ENCODE assay signal across 8 cellular contexts in genomic region chr9:88388203-88388885, GRCh38. TPM values are rescaled to one million over a fixed set of nuclear protein-coding genes. Genes with fewer than 3 reads are reported as not detected.
A peak's percentile ranks its signal among the peaks of the same experiment; 100 is the strongest.
DNase-seq lines count a peak whose midpoint lies in the region; ATAC-seq, FAIRE-seq and TF ChIP-seq lines count a peak whose summit lies in the region.

Gene SPIN1 (plus strand): TSS chr9:88388444. CDS start chr9:88426540, 38,096 bp downstream.

- CTCF ChIA-PET in WTC11 (lab: Charles Lee), result interaction anchor here (1.0 to 1.4 kb wide), 2 partner anchors 9 to 78 kb away, joined by 3 to 6 read pairs; no protein-coding TSS in a partner anchor

- POLR2A ChIA-PET in WTC11 (lab: Charles Lee), result interaction anchor here (1.1 kb wide), 1 partner anchor 9 kb away, joined by 4 read pairs; no protein-coding TSS in a partner anchor

- peak within 1 kb of the TSS; percentile 96 for H3K27ac Mint-ChIP-seq in WTC11

- TF ChIP-seq POLR2A in GM18505 (IDR thresholded peaks at IDR 0.05; ENCODE audit: borderline replicate concordance, extremely low read depth, insufficient read depth, insufficient read length), result peak; percentile 52

- peaks cover 59% of the 10 kb centered on the region for H3K4me1 Mint-ChIP-seq in WTC11

- H3K27me3 Mint-ChIP-seq in WTC11 (ENCODE audit: low read depth), result no peaks in the 10 kb centered on the region

- H3K4me3 Mint-ChIP-seq in WTC11, result peak within 1 kb of the TSS; percentile 94

- no peaks in the 10 kb centered on the region for H3K9me3 Mint-ChIP-seq in WTC11

- peaks cover 17% of the 10 kb centered on the region for H3K36me3 Mint-ChIP-seq in WTC11

- no peak for FAIRE-seq in bronchial epithelial cell (lab: Jason Lieb, UNC)

- H3K27me3 ChIP-seq in bronchial epithelial cell (ENCODE audit: control insufficient read depth, insufficient read depth, low read length), result no peaks in the 10 kb centered on the region

- DNase-seq in 8988T (peak; percentile 93), NCI-H2107 (lab: John Stamatoyannopoulos, UW) (peak; percentile 61), WTC11 (ENCODE audit: low spot score) (peak; percentile 80), bronchial epithelial cell (ENCODE audit: low read depth) (no peak), iris pigment epithelial cell (ENCODE audit: low read depth) (peak; percentile 61)
- peak; percentile 87 for DNase-seq in stimulated activated CD4-positive, alpha-beta T cell treated with anti-CD3 and anti-CD28 coated beads, Interleukin-12 subunit alpha, Interleukin-12 subunit beta, amount 100 ng/mL, for 4 hours

- peak; percentile 67 for TF ChIP-seq CTCF in WTC11 (IDR thresholded peaks at IDR 0.05)
- TF ChIP-seq CTCF in bronchial epithelial cell (IDR thresholded peaks at IDR 0.05; ENCODE audit: insufficient read depth, low read length, severe bottlenecking), result peak; percentile 43

- peak; percentile 84 for ATAC-seq in GM18505 (IDR thresholded peaks at IDR 0.05; ENCODE audit: unreplicated experiment)
- ATAC-seq in HG02943 (IDR thresholded peaks at IDR 0.05; ENCODE audit: low read depth, unreplicated experiment), result peak; percentile 80
- ATAC-seq in WTC11, result peak; percentile 77

- H3K4me3 ChIP-seq in bronchial epithelial cell (ENCODE audit: low read depth, low read length), result peak within 1 kb of the TSS; percentile 77

- H3K36me3 ChIP-seq in bronchial epithelial cell (ENCODE audit: control insufficient read depth, insufficient read depth, low read length), result peaks cover 1% of the 10 kb centered on the region

TF ChIP-seq in WTC11, 78 proteins besides CTCF, POLR2A, EP300 and RAD21 (continues in another document):
- TF ChIP-seq TP53 (CRISPR knock-in tag; IDR thresholded peaks at IDR 0.05), result no peak
- TF ChIP-seq NFYB (CRISPR knock-in tag; conservative IDR thresholded peaks at IDR 0.05; ENCODE audit: low read depth), result no peak
- no peak for TF ChIP-seq ESRRA (CRISPR knock-in tag; IDR thresholded peaks at IDR 0.05; ENCODE audit: borderline replicate concordance)
- TF ChIP-seq CBFB (CRISPR knock-in tag; IDR thresholded peaks at IDR 0.05; ENCODE audit: low read depth), result peak; percentile 21; the same call in 1 of the 2 replicates
- 0 out of 2 replicates have a peak, but pooled peaks have one; percentile 46 for TF ChIP-seq PRRX2 (CRISPR knock-in tag; IDR thresholded peaks at IDR 0.05)
- TF ChIP-seq SOX15 (CRISPR knock-in tag; IDR thresholded peaks at IDR 0.05), result no peak
- TF ChIP-seq, protein P1, sequence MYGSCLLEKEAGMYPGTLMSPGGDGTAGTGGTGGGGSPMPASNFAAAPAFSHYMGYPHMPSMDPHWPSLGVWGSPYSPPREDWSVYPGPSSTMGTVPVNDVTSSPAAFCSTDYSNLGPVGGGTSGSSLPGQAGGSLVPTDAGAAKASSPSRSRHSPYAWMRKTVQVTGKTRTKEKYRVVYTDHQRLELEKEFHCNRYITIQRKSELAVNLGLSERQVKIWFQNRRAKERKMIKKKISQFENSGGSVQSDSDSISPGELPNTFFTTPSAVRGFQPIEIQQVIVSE (CRISPR knock-in tag; IDR thresholded peaks at IDR 0.05; ENCODE audit: borderline replicate concordance), result no peak
- TF ChIP-seq NFATC4 (CRISPR knock-in tag; IDR thresholded peaks at IDR 0.05), result peak; percentile 71; the same call in 1 of the 2 replicates
- TF ChIP-seq GTF2I (CRISPR knock-in tag; conservative IDR thresholded peaks at IDR 0.05), result no peak
- TF ChIP-seq, protein P2, sequence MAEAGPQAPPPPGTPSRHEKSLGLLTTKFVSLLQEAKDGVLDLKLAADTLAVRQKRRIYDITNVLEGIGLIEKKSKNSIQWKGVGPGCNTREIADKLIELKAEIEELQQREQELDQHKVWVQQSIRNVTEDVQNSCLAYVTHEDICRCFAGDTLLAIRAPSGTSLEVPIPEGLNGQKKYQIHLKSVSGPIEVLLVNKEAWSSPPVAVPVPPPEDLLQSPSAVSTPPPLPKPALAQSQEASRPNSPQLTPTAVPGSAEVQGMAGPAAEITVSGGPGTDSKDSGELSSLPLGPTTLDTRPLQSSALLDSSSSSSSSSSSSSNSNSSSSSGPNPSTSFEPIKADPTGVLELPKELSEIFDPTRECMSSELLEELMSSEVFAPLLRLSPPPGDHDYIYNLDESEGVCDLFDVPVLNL (CRISPR knock-in tag; IDR thresholded peaks at IDR 0.05; ENCODE audit: borderline replicate concordance, low read depth), result no peak; the same call in 1 of the 2 replicates
- TF ChIP-seq ZNF121 (CRISPR knock-in tag; IDR thresholded peaks at IDR 0.05), result no peak
- TF ChIP-seq, protein P3, sequence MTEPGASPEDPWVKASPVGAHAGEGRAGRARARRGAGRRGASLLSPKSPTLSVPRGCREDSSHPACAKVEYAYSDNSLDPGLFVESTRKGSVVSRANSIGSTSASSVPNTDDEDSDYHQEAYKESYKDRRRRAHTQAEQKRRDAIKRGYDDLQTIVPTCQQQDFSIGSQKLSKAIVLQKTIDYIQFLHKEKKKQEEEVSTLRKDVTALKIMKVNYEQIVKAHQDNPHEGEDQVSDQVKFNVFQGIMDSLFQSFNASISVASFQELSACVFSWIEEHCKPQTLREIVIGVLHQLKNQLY (CRISPR knock-in tag; IDR thresholded peaks at IDR 0.05), result no peak
- TF ChIP-seq, protein P4, sequence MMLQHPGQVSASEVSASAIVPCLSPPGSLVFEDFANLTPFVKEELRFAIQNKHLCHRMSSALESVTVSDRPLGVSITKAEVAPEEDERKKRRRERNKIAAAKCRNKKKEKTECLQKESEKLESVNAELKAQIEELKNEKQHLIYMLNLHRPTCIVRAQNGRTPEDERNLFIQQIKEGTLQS (CRISPR knock-in tag; conservative IDR thresholded peaks at IDR 0.05), result no peak
- TF ChIP-seq ETV6 (CRISPR knock-in tag; IDR thresholded peaks at IDR 0.05), result no peak
- TF ChIP-seq, protein P5, sequence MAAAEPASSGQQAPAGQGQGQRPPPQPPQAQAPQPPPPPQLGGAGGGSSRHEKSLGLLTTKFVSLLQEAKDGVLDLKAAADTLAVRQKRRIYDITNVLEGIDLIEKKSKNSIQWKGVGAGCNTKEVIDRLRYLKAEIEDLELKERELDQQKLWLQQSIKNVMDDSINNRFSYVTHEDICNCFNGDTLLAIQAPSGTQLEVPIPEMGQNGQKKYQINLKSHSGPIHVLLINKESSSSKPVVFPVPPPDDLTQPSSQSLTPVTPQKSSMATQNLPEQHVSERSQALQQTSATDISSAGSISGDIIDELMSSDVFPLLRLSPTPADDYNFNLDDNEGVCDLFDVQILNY (CRISPR knock-in tag; IDR thresholded peaks at IDR 0.05), result 0 out of 2 replicates have a peak, but pooled peaks have one; percentile 11
- peak; percentile 90 for TF ChIP-seq SP1 (CRISPR knock-in tag; conservative IDR thresholded peaks at IDR 0.05)
- TF ChIP-seq GRHL2 (CRISPR knock-in tag; IDR thresholded peaks at IDR 0.05; ENCODE audit: insufficient replicate concordance, severe bottlenecking), result no peak
- TF ChIP-seq HMGA2 (CRISPR knock-in tag; IDR thresholded peaks at IDR 0.05), result no peak
- TF ChIP-seq ERG (CRISPR knock-in tag; IDR thresholded peaks at IDR 0.05), result no peak
- TF ChIP-seq FOXK1 (CRISPR knock-in tag; IDR thresholded peaks at IDR 0.05), result peak; percentile 44; the same call in 1 of the 2 replicates
- no peak for TF ChIP-seq MAX (CRISPR knock-in tag; IDR thresholded peaks at IDR 0.05)
- no peak for TF ChIP-seq ZBTB43 (CRISPR knock-in tag; IDR thresholded peaks at IDR 0.05)
- TF ChIP-seq, protein P6, sequence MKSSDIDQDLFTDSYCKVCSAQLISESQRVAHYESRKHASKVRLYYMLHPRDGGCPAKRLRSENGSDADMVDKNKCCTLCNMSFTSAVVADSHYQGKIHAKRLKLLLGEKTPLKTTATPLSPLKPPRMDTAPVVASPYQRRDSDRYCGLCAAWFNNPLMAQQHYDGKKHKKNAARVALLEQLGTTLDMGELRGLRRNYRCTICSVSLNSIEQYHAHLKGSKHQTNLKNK (CRISPR knock-in tag; IDR thresholded peaks at IDR 0.05), result no peak

RNA-seq across cellular contexts. Expression of gene SPIN1, which starts in this region (rescaled TPM):
- 122 to 124 TPM (median 123 TPM) in 3 replicates for total RNA-seq in WTC11 (2021)
- 67.0 and 89.5 TPM in 2 replicates for total RNA-seq in bronchial epithelial cell
